ENCODE assay signal across 10 cellular contexts in genomic region chr14:103542545-103543088, GRCh38. TPM values are rescaled to one million over a fixed set of nuclear protein-coding genes. Genes with fewer than 3 reads are reported as not detected.
DNase-seq lines count a peak whose midpoint lies in the region; ATAC-seq and TF ChIP-seq lines count a peak whose summit lies in the region.
"Had no signal": no experiment of that assay in that cellular context is flagged by ENCODE, and none has a peak within 500 bp of the region (broad histone marks: within the 10 kb centered on the region; RNA-seq: fewer than 3 reads in every experiment).

No MANE protein-coding gene starts in this region.

- H3K4me1 Mint-ChIP-seq in MCF 10A (ENCODE audit: insufficient read depth, unreplicated experiment), result peaks cover 8% of the 10 kb centered on the region
- no peaks in the 10 kb centered on the region for H3K4me1 Mint-ChIP-seq in activated naive CD4-positive, alpha-beta T cell treated with anti-CD3 and anti-CD28 coated beads, Interleukin-2, amount 10 ng/mL, durations not matched to agents 7 days and 5 days

- CTCF ChIA-PET in MCF 10A (lab: Yijun Ruan, JAX), result interaction anchor here (0.7 to 6.8 kb wide), 5 partner anchors 9 to 53 kb away, joined by 3 to 44 read pairs (median 7); partner anchors contain the start of gene TRMT61A
- CTCF ChIA-PET in activated naive CD4-positive, alpha-beta T cell treated with anti-CD3 and anti-CD28 coated beads, Interleukin-2, amount 10 ng/mL, durations not matched to agents 7 days and 5 days (lab: Charles Lee), result no interaction called here

- intact Hi-C loops in breast epithelium (cut with DNase I; ENCODE audit: low total_unique reads), result no loop called here
- intact Hi-C loops in MCF 10A (cut with micrococcal nuclease), result no loop called here
- intact Hi-C loops in dorsolateral prefrontal cortex (cut with DNase I), result loop anchor here (1.0 to 10.0 kb wide), 3 partner anchors 14 to 148 kb away; partner anchors contain the start of genes CKB (in 1 of the 2) and TRMT61A (in 1 of the 2)

- H3K9me3 ChIP-seq in breast epithelium, result no peaks in the 10 kb centered on the region

- no peaks in the 10 kb centered on the region for H3K9me3 Mint-ChIP-seq in MCF 10A (ENCODE audit: unreplicated experiment)
- no peaks in the 10 kb centered on the region for H3K9me3 Mint-ChIP-seq in activated naive CD4-positive, alpha-beta T cell treated with anti-CD3 and anti-CD28 coated beads, Interleukin-2, amount 10 ng/mL, durations not matched to agents 7 days and 5 days

- H3K4me3 ChIP-seq in breast epithelium, result peak overlapping the region in 1 of 3 donors; percentile 29
- H3K4me3 ChIP-seq in dorsolateral prefrontal cortex, result peak overlapping the region in 39 of 59 donors; percentile 10 to 52 (median 30)

- ATAC-seq in GM19324 (IDR thresholded peaks at IDR 0.05; ENCODE audit: low FRiP score, unreplicated experiment), result no peak

- H3K36me3 Mint-ChIP-seq in MCF 10A (ENCODE audit: insufficient read depth, unreplicated experiment), result peaks cover 23% of the 10 kb centered on the region
- H3K36me3 Mint-ChIP-seq in activated naive CD4-positive, alpha-beta T cell treated with anti-CD3 and anti-CD28 coated beads, Interleukin-2, amount 10 ng/mL, durations not matched to agents 7 days and 5 days, result no peaks in the 10 kb centered on the region

- peak overlapping the region; percentile 2 to 89 for H3K27ac ChIP-seq in breast epithelium
- peak overlapping the region; percentile 83 to 99 (median 96) for H3K27ac ChIP-seq in dorsolateral prefrontal cortex

- H3K36me3 ChIP-seq in breast epithelium, result no peaks in the 10 kb centered on the region

- DNase-seq in breast epithelium (ENCODE audit: low spot score in 2 of 2) (no peak), MCF 10A (ENCODE audit: unreplicated experiment) (no peak), dorsolateral prefrontal cortex (peak in 9 of 10 donors; percentile 86 to 94 (median 92)), middle frontal gyrus (ENCODE audit: extremely low spot score, low spot score) (peak; percentile 83), mucosa of gallbladder (ENCODE audit: low spot score) (no peak), LoVo (ENCODE audit: low spot score) (no peak)
- DNase-seq in activated naive CD4-positive, alpha-beta T cell treated with anti-CD3 and anti-CD28 coated beads, Interleukin-2, amount 10 ng/mL, durations not matched to agents 7 days and 5 days, result no peak
- DNase-seq: NCI-H446 treated with DMSO at 0.1 percent for 48 hours had no signal

- peaks cover 36 to 39% of the 10 kb centered on the region in 2 donors for H3K4me1 ChIP-seq in breast epithelium

- TF ChIP-seq POLR2A in breast epithelium (IDR thresholded peaks at IDR 0.05), result no peak

- no peaks in the 10 kb centered on the region for H3K27me3 Mint-ChIP-seq in MCF 10A (ENCODE audit: insufficient read depth, unreplicated experiment)
- peaks cover 27% of the 10 kb centered on the region for H3K27me3 Mint-ChIP-seq in activated naive CD4-positive, alpha-beta T cell treated with anti-CD3 and anti-CD28 coated beads, Interleukin-2, amount 10 ng/mL, durations not matched to agents 7 days and 5 days
- H3K27me3 Mint-ChIP-seq: B cell had no signal

- H3K4me3 Mint-ChIP-seq in MCF 10A (ENCODE audit: unreplicated experiment), result no peak overlapping the region
- H3K4me3 Mint-ChIP-seq in activated naive CD4-positive, alpha-beta T cell treated with anti-CD3 and anti-CD28 coated beads, Interleukin-2, amount 10 ng/mL, durations not matched to agents 7 days and 5 days, result no peak overlapping the region
- H3K4me3 Mint-ChIP-seq: B cell had no signal

- no TSS peak for BruUV-seq in MCF 10A (replicated peaks; lab: Mats Ljungman, UMichigan)

- POLR2A ChIA-PET in MCF 10A (lab: Yijun Ruan, JAX), result interaction anchor here (0.6 to 4.1 kb wide), 3 partner anchors 13 to 311 kb away, joined by 4 to 61 read pairs (median 52); partner anchors contain the start of gene TRMT61A

- TF ChIP-seq CTCF in breast epithelium (IDR thresholded peaks at IDR 0.05), result no peak
- TF ChIP-seq CTCF in MCF 10A (IDR thresholded peaks at IDR 0.05; ENCODE audit: unreplicated experiment), result no peak
- peak in 7 of 56 donors; percentile 1 to 26 (median 12) for TF ChIP-seq CTCF in dorsolateral prefrontal cortex (IDR thresholded peaks at IDR 0.05 in 54 of 56, conservative IDR thresholded peaks at IDR 0.05 in 2 of 56; ENCODE audit: low read depth in 1 of 56, partially characterized antibody in 56 of 56)

- H3K27me3 ChIP-seq in breast epithelium (no peaks in the 10 kb centered on the region), dorsolateral prefrontal cortex (no peaks in the 10 kb centered on the region)

- no peak overlapping the region for H3K27ac Mint-ChIP-seq in MCF 10A (ENCODE audit: low read depth, unreplicated experiment)
- no peak overlapping the region for H3K27ac Mint-ChIP-seq in activated naive CD4-positive, alpha-beta T cell treated with anti-CD3 and anti-CD28 coated beads, Interleukin-2, amount 10 ng/mL, durations not matched to agents 7 days and 5 days
- H3K27ac Mint-ChIP-seq: B cell had no signal

RNA-seq across cellular contexts. Expression of gene TRMT61A, which starts 13.6 kb away (rescaled TPM):
- total RNA-seq in breast epithelium (10 to 100 TPM; 10.7 to 17.7 (median 11.3) TPM), MCF 10A (2022) (10.2 and 15.8 TPM in 2 replicates), dorsolateral prefrontal cortex (10 to 100 TPM in 119 of 120 experiments, 1 to 10 TPM in 1; 9.8 to 20.3 (median 14.3) TPM), mucosa of gallbladder (13.5 TPM)

RNA-seq across cellular contexts. Expression of gene BAG5, which starts 19.8 kb away (rescaled TPM):
- total RNA-seq in breast epithelium, result 10 to 100 TPM; 29.5 to 45.4 (median 38.5) TPM
- total RNA-seq in MCF 10A (2022), result 30.9 and 35.3 TPM in 2 replicates
- 10 to 100 TPM; 25.3 to 45.6 (median 35.3) TPM for total RNA-seq in dorsolateral prefrontal cortex
- total RNA-seq in mucosa of gallbladder, result 24.2 TPM

RNA-seq across cellular contexts. Expression of gene CKB, which starts 20.0 kb away (rescaled TPM):
- total RNA-seq in breast epithelium (100 to 1,000 TPM in 1 of 3 donors, 10 to 100 TPM in 2; 61.6 to 305 (median 83.2) TPM), MCF 10A (2022) (5.7 and 8.5 TPM in 2 replicates), dorsolateral prefrontal cortex (1,000 to 10,000 TPM; 1,109 to 2,418 (median 1,592) TPM), mucosa of gallbladder (424 TPM)

RNA-seq across cellular contexts. Expression of gene COA8, which starts 20.1 kb away (rescaled TPM):
- total RNA-seq in breast epithelium (10 to 100 TPM; 26.5 to 41.9 (median 27.2) TPM), MCF 10A (2022) (68.9 and 70.8 TPM in 2 replicates), dorsolateral prefrontal cortex (10 to 100 TPM; 21.7 to 47.0 (median 35.6) TPM), mucosa of gallbladder (33.7 TPM)

Comparison
In these comparisons a context has a peak if more than half of its experiments do, and no peak if none do; other contexts are left out.
1. DNase-seq: peak in dorsolateral prefrontal cortex (9 of 10) and middle frontal gyrus (single experiment); none in breast epithelium (0 of 2), MCF 10A (single experiment), mucosa of gallbladder (single experiment), activated naive CD4-positive, alpha-beta T cell treated with anti-CD3 and anti-CD28 coated beads, Interleukin-2, amount 10 ng/mL, durations not matched to agents 7 days and 5 days (single experiment) and LoVo (single experiment).
2. intact Hi-C loops: an anchor here in dorsolateral prefrontal cortex (1.0 to 10.0 kb wide); none called in breast epithelium and MCF 10A.